In genomic region chr5:176406436-176407052, GRCh38 we compare ENCODE assay signal across 1 cellular context.
TF ChIP-seq lines count a peak whose summit lies in the region.

No MANE protein-coding gene starts in this region.

TF ChIP-seq in GM12878, 131 proteins besides CTCF, POLR2A, EP300 and RAD21:
- TF ChIP-seq HDAC6 (IDR thresholded peaks at IDR 0.05; ENCODE audit: unreplicated experiment) = no peak
- no peak for TF ChIP-seq NFXL1 (IDR thresholded peaks at IDR 0.05; ENCODE audit: borderline replicate concordance)
- TF ChIP-seq POU2F2 (IDR thresholded peaks at IDR 0.05; ENCODE audit: borderline replicate concordance, low read depth, low read length) = no peak
- TF ChIP-seq NBN (IDR thresholded peaks at IDR 0.05) = no peak
- TF ChIP-seq SP1 (IDR thresholded peaks at IDR 0.05; ENCODE audit: low read depth, low read length) = no peak
- no peak for TF ChIP-seq SUZ12 (IDR thresholded peaks at IDR 0.05; ENCODE audit: unreplicated experiment)
- TF ChIP-seq ZBTB33 (IDR thresholded peaks at IDR 0.05) = no peak
- no peak for TF ChIP-seq RB1 (IDR thresholded peaks at IDR 0.05; ENCODE audit: borderline replicate concordance)
- no peak for TF ChIP-seq MEF2B (IDR thresholded peaks at IDR 0.05; ENCODE audit: partially characterized antibody, poor library complexity, severe bottlenecking)
- TF ChIP-seq RBBP5 (conservative IDR thresholded peaks at IDR 0.05) = no peak
